ENCODE assay signal across 12 cellular contexts in genomic region chr17:74815671-74816370, GRCh38. TPM values are rescaled to one million over a fixed set of nuclear protein-coding genes. Genes with fewer than 3 reads are reported as not detected.
A peak's percentile ranks its signal among the peaks of the same experiment; 100 is the strongest.
DNase-seq lines count a peak whose midpoint lies in the region; ATAC-seq and TF ChIP-seq lines count a peak whose summit lies in the region.
"Had no signal": no experiment of that assay in that cellular context is flagged by ENCODE, and none has a peak within 500 bp of the region (broad histone marks: within the 10 kb centered on the region; RNA-seq: fewer than 3 reads in every experiment).

No MANE protein-coding gene starts in this region.

- H3K4me3 Mint-ChIP-seq in natural killer cell treated with Interleukin-12 subunit alpha and Interleukin-12 subunit beta and Interleukin-15 and Interleukin-18, amount 100 ng/mL, for 72 hours: no peak overlapping the region
- H3K4me3 Mint-ChIP-seq in natural killer cell (no peak overlapping the region), endothelial cell (ENCODE audit: unreplicated experiment) (no peak overlapping the region), mesothelial cell of epicardium (no peak overlapping the region)
- H3K4me3 Mint-ChIP-seq: activated naive CD8-positive, alpha-beta T cell treated with anti-CD3 and anti-CD28 coated beads for 36 hours had no signal

- H3K4me3 ChIP-seq in NT2/D1 (ENCODE audit: insufficient read length, low read depth): no peak overlapping the region

- no peaks in the 10 kb centered on the region for H3K27me3 Mint-ChIP-seq in natural killer cell treated with Interleukin-12 subunit alpha and Interleukin-12 subunit beta and Interleukin-15 and Interleukin-18, amount 100 ng/mL, for 72 hours
- H3K27me3 Mint-ChIP-seq in natural killer cell (ENCODE audit: low read depth in 2 of 2): no peaks in the 10 kb centered on the region
- peaks cover 6% of the 10 kb centered on the region for H3K27me3 Mint-ChIP-seq in endothelial cell (ENCODE audit: unreplicated experiment)
- H3K27me3 Mint-ChIP-seq in mesothelial cell of epicardium (ENCODE audit: low read depth): no peaks in the 10 kb centered on the region
- H3K27me3 Mint-ChIP-seq: activated naive CD8-positive, alpha-beta T cell treated with anti-CD3 and anti-CD28 coated beads for 36 hours had no signal

- H3K27ac Mint-ChIP-seq in natural killer cell treated with Interleukin-12 subunit alpha and Interleukin-12 subunit beta and Interleukin-15 and Interleukin-18, amount 100 ng/mL, for 72 hours: no peak overlapping the region
- H3K27ac Mint-ChIP-seq in natural killer cell (no peak overlapping the region), endothelial cell (ENCODE audit: unreplicated experiment) (no peak overlapping the region), mesothelial cell of epicardium (no peak overlapping the region)
- H3K27ac Mint-ChIP-seq: activated naive CD8-positive, alpha-beta T cell treated with anti-CD3 and anti-CD28 coated beads for 36 hours had no signal

- H3K9me3 ChIP-seq in NT2/D1 (ENCODE audit: insufficient read depth, low read length): no peaks in the 10 kb centered on the region

- ATAC-seq in natural killer cell treated with Interleukin-12 subunit alpha and Interleukin-12 subunit beta and Interleukin-15 and Interleukin-18, amount 100 ng/mL, for 72 hours: peak; percentile 30 to 42
- ATAC-seq in natural killer cell (no peak), HG02798 (IDR thresholded peaks at IDR 0.05; ENCODE audit: poor library complexity, unreplicated experiment) (no peak)

- H3K4me1 ChIP-seq in NT2/D1 (ENCODE audit: insufficient read depth, insufficient read length): peaks cover 6% of the 10 kb centered on the region

- DNase-seq in natural killer cell treated with Interleukin-12 subunit alpha and Interleukin-12 subunit beta and Interleukin-15 and Interleukin-18, amount 100 ng/mL, for 72 hours (ENCODE audit: low spot score): no peak
- DNase-seq in natural killer cell (no peak), NT2/D1 (ENCODE audit: low read depth, low spot score) (peak; percentile 15), endothelial cell (ENCODE audit: low spot score) (peak; percentile 54), HT-29 (ENCODE audit: low spot score) (no peak), mesothelial cell of epicardium (ENCODE audit: low spot score in 2 of 2, unreplicated experiment in 2 of 2) (no peak)
- DNase-seq in effector CD8-positive, alpha-beta T cell (lab: John Stamatoyannopoulos, UW): no peak
- DNase-seq: activated CD4-positive, alpha-beta T cell treated with anti-CD3 and anti-CD28 coated beads for 4 hours; activated naive CD8-positive, alpha-beta T cell treated with anti-CD3 and anti-CD28 coated beads for 36 hours; stimulated activated CD4-positive, alpha-beta T cell treated with anti-CD3 and anti-CD28 coated beads, Interleukin-1b, Interleukin-23, amount 100 ng/mL, for 48 hours had no signal

- peaks cover 43% of the 10 kb centered on the region for H3K36me3 ChIP-seq in NT2/D1 (ENCODE audit: insufficient read depth, insufficient read length, low read length)

- H3K9me3 Mint-ChIP-seq in natural killer cell treated with Interleukin-12 subunit alpha and Interleukin-12 subunit beta and Interleukin-15 and Interleukin-18, amount 100 ng/mL, for 72 hours: no peaks in the 10 kb centered on the region
- H3K9me3 Mint-ChIP-seq in natural killer cell: no peaks in the 10 kb centered on the region
- no peaks in the 10 kb centered on the region for H3K9me3 Mint-ChIP-seq in endothelial cell (ENCODE audit: unreplicated experiment)
- no peaks in the 10 kb centered on the region for H3K9me3 Mint-ChIP-seq in mesothelial cell of epicardium
- H3K9me3 Mint-ChIP-seq: activated naive CD8-positive, alpha-beta T cell treated with anti-CD3 and anti-CD28 coated beads for 36 hours had no signal

- intact Hi-C loops in natural killer cell (cut with micrococcal nuclease): no loop called here

- H3K4me1 Mint-ChIP-seq in natural killer cell treated with Interleukin-12 subunit alpha and Interleukin-12 subunit beta and Interleukin-15 and Interleukin-18, amount 100 ng/mL, for 72 hours (ENCODE audit: low read depth in 2 of 2): peaks cover 0 to 5% of the 10 kb centered on the region in 2 donors
- H3K4me1 Mint-ChIP-seq in natural killer cell (peaks cover 6 to 10% of the 10 kb centered on the region in 2 donors), endothelial cell (ENCODE audit: unreplicated experiment) (peaks cover 8% of the 10 kb centered on the region), mesothelial cell of epicardium (no peaks in the 10 kb centered on the region)
- H3K4me1 Mint-ChIP-seq: activated naive CD8-positive, alpha-beta T cell treated with anti-CD3 and anti-CD28 coated beads for 36 hours had no signal

- no peaks in the 10 kb centered on the region for H3K36me3 Mint-ChIP-seq in natural killer cell treated with Interleukin-12 subunit alpha and Interleukin-12 subunit beta and Interleukin-15 and Interleukin-18, amount 100 ng/mL, for 72 hours
- H3K36me3 Mint-ChIP-seq in natural killer cell (no peaks in the 10 kb centered on the region), endothelial cell (ENCODE audit: low read depth, unreplicated experiment) (peaks cover 20% of the 10 kb centered on the region), mesothelial cell of epicardium (no peaks in the 10 kb centered on the region)

- H3K9ac ChIP-seq in NT2/D1 (ENCODE audit: insufficient read length, low read depth): peak overlapping the region; percentile 17

- no peaks in the 10 kb centered on the region for H3K27me3 ChIP-seq in NT2/D1 (ENCODE audit: insufficient read depth, insufficient read length)

- TF ChIP-seq CTCF in natural killer cell (IDR thresholded peaks at IDR 0.05) (no peak), endothelial cell (IDR thresholded peaks at IDR 0.05; ENCODE audit: unreplicated experiment) (peak; percentile 40), mesothelial cell of epicardium (IDR thresholded peaks at IDR 0.05; ENCODE audit: unreplicated experiment) (no peak)

RNA-seq across cellular contexts. Expression of gene NAT9, which starts 39.7 kb away (rescaled TPM):
- total RNA-seq in natural killer cell treated with Interleukin-12 subunit alpha and Interleukin-12 subunit beta and Interleukin-15 and Interleukin-18, amount 100 ng/mL, for 72 hours: 10 to 100 TPM; 42.9 to 60.7 TPM
- total RNA-seq in natural killer cell (10 to 100 TPM; 20.0 to 27.2 (median 24.8) TPM), endothelial cell (ENCODE audit: unreplicated experiment) (50.1 TPM), mesothelial cell of epicardium (78.2 to 83.7 TPM (median 83.1 TPM) in 3 replicates)
- 49.5 and 50.4 TPM in 2 replicates for total RNA-seq in HT-29 (2014; rRNA removed; shearing (Covaris generic))

RNA-seq across cellular contexts. Expression of gene GRIN2C, which starts 43.9 kb away (rescaled TPM):
- not detected for total RNA-seq in natural killer cell treated with Interleukin-12 subunit alpha and Interleukin-12 subunit beta and Interleukin-15 and Interleukin-18, amount 100 ng/mL, for 72 hours
- not detected for total RNA-seq in natural killer cell
- total RNA-seq in endothelial cell (ENCODE audit: unreplicated experiment): 0.74 TPM
- total RNA-seq in HT-29 (2014; rRNA removed; shearing (Covaris generic)): 0.03 TPM in 1 of 2 replicates, not detected in the other
- total RNA-seq in mesothelial cell of epicardium: 0.16 to 0.29 TPM (median 0.18 TPM) in 3 replicates
- total RNA-seq: activated naive CD8-positive, alpha-beta T cell treated with anti-CD3 and anti-CD28 coated beads for 36 hours; kidney epithelial cell had no signal

RNA-seq across cellular contexts. Expression of gene FDXR, which starts 57.0 kb away (rescaled TPM):
- 10 to 100 TPM in 1 of 2 donors, 1 to 10 TPM in 1; 9.8 to 16.7 TPM for total RNA-seq in natural killer cell treated with Interleukin-12 subunit alpha and Interleukin-12 subunit beta and Interleukin-15 and Interleukin-18, amount 100 ng/mL, for 72 hours
- total RNA-seq in natural killer cell: 1 to 10 TPM; 4.5 to 9.1 (median 7.8) TPM
- 22.1 TPM for total RNA-seq in endothelial cell (ENCODE audit: unreplicated experiment)
- total RNA-seq in HT-29 (2014; rRNA removed; shearing (Covaris generic)): 32.2 and 38.4 TPM in 2 replicates
- 20.4 to 23.0 TPM (median 22.5 TPM) in 3 replicates for total RNA-seq in mesothelial cell of epicardium

Comparison
In these comparisons a context has a peak if more than half of its experiments do, and no peak if none do; other contexts are left out.
1. ATAC-seq: peak in natural killer cell treated with Interleukin-12 subunit alpha and Interleukin-12 subunit beta and Interleukin-15 and Interleukin-18, amount 100 ng/mL, for 72 hours (2 of 2); none in natural killer cell (0 of 3) and HG02798 (single experiment).
2. DNase-seq: peak in NT2/D1 (single experiment) and endothelial cell (single experiment); none in natural killer cell treated with Interleukin-12 subunit alpha and Interleukin-12 subunit beta and Interleukin-15 and Interleukin-18, amount 100 ng/mL, for 72 hours (single experiment), natural killer cell (single experiment), HT-29 (single experiment), effector CD8-positive, alpha-beta T cell (single experiment) and mesothelial cell of epicardium (0 of 2).